In the genomic region with DNA sequence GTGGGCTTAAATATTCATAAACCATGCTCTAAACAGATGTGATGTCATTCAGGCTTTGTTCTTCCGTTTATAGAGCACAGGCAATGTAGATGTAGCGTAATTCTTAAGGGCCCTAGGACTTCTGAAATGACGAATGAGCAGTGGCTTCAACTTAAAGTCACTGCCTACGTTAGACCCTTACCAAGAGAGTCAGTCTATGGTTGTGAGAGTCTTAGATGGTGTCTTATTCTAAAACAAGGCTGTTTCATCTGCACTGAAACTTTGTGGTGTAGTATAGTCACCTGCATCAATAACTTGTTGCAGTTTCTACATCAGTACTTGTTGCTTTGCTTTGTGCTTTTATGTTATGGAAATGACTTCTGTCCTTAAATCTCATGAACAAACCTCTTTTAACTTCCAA, we compare ENCODE assay signal across 13 cellular contexts. TPM values are rescaled to one million over a fixed set of nuclear protein-coding genes. Genes with fewer than 3 reads are reported as not detected.
DNase-seq lines count a peak whose midpoint lies in the region; ATAC-seq and TF ChIP-seq lines count a peak whose summit lies in the region.
"Had no signal": no experiment of that assay in that cellular context is flagged by ENCODE, and none has a peak within 500 bp of the region (broad histone marks: within the 10 kb centered on the region; RNA-seq: fewer than 3 reads in every experiment).

No MANE protein-coding gene starts in this region.

- peak; percentile 99 for ATAC-seq in GM18909 (IDR thresholded peaks at IDR 0.05; ENCODE audit: poor library complexity, unreplicated experiment)
- peak; percentile 98 for ATAC-seq in GM21737 (IDR thresholded peaks at IDR 0.05; ENCODE audit: unreplicated experiment)
- peak; percentile 99 for ATAC-seq in HG03135 (IDR thresholded peaks at IDR 0.05; ENCODE audit: unreplicated experiment)
- no peak for ATAC-seq in gastrocnemius medialis
- ATAC-seq: psoas muscle had no signal

- no peaks in the 10 kb centered on the region for H3K9me3 ChIP-seq in gastrocnemius medialis
- H3K9me3 ChIP-seq: psoas muscle, SJCRH30 had no signal

- H3K27me3 ChIP-seq in gastrocnemius medialis = no peaks in the 10 kb centered on the region
- H3K27me3 ChIP-seq: SJCRH30 had no signal

- H3K4me3 ChIP-seq in gastrocnemius medialis = no peak overlapping the region
- H3K4me3 ChIP-seq: psoas muscle, SJCRH30 had no signal

- CTCF ChIA-PET in GM10248 (lab: Yijun Ruan, JAX) = interaction anchor here (1.2 to 2.3 kb wide), 3 partner anchors 14 to 31 kb away, joined by 3 to 6 read pairs (median 6); no protein-coding TSS in a partner anchor

- DNase-seq in GM10248 (ENCODE audit: extremely low spot score) (peak; percentile 18), NCI-H1092 treated with DMSO at 0.1 percent for 48 hours (lab: John Stamatoyannopoulos, UW) (no peak), medulla oblongata (ENCODE audit: extremely low spot score) (no peak), gastrocnemius medialis (no peak)
- no peak for DNase-seq in stimulated activated CD4-positive, alpha-beta T cell treated with anti-CD3 and anti-CD28 coated beads, Interleukin-1b, Interleukin-23, amount 100 ng/mL, for 48 hours
- DNase-seq: activated CD4-positive, alpha-beta T cell treated with anti-CD3 and anti-CD28 coated beads for 1 hour; effector CD8-positive, alpha-beta T cell; NCI-H526 treated with DMSO at 0.1 percent for 48 hours; psoas muscle; SJCRH30 had no signal

- no peak overlapping the region for H3K27ac ChIP-seq in gastrocnemius medialis
- H3K27ac ChIP-seq: psoas muscle, SJCRH30 had no signal

- TF ChIP-seq POLR2A in gastrocnemius medialis (IDR thresholded peaks at IDR 0.05) = no peak

- POLR2A ChIA-PET in GM10248 (lab: Yijun Ruan, JAX) = no interaction called here

- peaks cover 0 to 27% of the 10 kb centered on the region in 2 donors for H3K36me3 ChIP-seq in gastrocnemius medialis
- H3K36me3 ChIP-seq: SJCRH30 had no signal

- intact Hi-C loops in gastrocnemius medialis (cut with DNase I; ENCODE audit: low total_unique reads) = no loop called here

- in situ Hi-C loops in gastrocnemius medialis (cut with MboI; ENCODE audit: low sequenced_read_pairs in 4 of 4) = no loop called here

- no peaks in the 10 kb centered on the region for H3K4me1 ChIP-seq in gastrocnemius medialis
- H3K4me1 ChIP-seq: psoas muscle, SJCRH30 had no signal

- TF ChIP-seq CTCF in GM10248 (IDR thresholded peaks at IDR 0.05; ENCODE audit: control extremely low read depth, extremely low read depth, low read depth, missing control alignments) (no peak), gastrocnemius medialis (IDR thresholded peaks at IDR 0.05 in 4 of 5, conservative IDR thresholded peaks at IDR 0.05 in 1 of 5) (no peak)

RNA-seq across cellular contexts. Expression of gene PIK3C3, which starts 56.0 kb away (rescaled TPM):
- 10 to 100 TPM; 21.7 to 38.6 (median 29.6) TPM for total RNA-seq in gastrocnemius medialis

Comparison
In these comparisons a context has a peak if more than half of its experiments do, and no peak if none do; other contexts are left out.
1. ATAC-seq: peak in GM18909 (single experiment), GM21737 (single experiment) and HG03135 (single experiment); none in gastrocnemius medialis (0 of 2).